In the genomic region with DNA sequence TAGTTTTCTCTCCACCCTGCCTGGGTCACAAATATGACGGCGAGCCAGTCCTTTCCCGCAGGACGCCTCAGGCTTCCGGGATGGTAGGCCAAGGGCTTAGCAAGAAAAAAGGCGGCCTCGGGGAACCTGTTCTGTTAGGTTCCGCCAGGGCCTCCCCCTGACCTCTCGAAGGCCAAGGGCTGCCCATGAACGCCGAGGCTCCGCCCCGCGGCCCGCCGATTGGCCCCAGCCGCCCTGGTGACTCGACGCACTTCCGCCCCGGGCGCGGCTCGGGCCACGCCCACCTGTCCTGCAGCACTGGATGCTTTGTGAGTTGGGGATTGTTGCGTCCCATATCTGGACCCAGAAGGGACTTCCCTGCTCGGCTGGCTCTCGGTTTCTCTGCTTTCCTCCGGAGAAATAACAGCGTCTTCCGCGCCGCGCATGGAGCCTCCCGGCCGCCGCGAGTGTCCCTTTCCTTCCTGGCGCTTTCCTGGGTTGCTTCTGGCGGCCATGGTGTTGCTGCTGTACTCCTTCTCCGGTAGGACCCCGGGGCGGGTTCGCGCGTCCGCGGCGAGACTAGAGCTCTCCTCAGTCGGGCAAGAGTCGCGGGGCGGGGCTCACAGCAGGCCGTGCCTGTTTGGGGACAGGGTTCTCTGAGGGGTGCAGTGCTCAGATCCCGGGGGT, we compare ENCODE assay signal across 8 cellular contexts. TPM values are rescaled to one million over a fixed set of nuclear protein-coding genes. Genes with fewer than 3 reads are reported as not detected.
DNase-seq lines count a peak whose midpoint lies in the region; ATAC-seq and TF ChIP-seq lines count a peak whose summit lies in the region.

A gene (plus strand): TSS at position 265 of the 666 bp plus-strand sequence. CDS start 159 bp downstream, at position 424.

- DNase-seq in GM06990 (ENCODE audit: extremely low read depth, insufficient read length) (peak; percentile 98), NCI-H1092 (lab: John Stamatoyannopoulos, UW) (peak; percentile 91), glomerular endothelial cell (ENCODE audit: extremely low read depth, low read depth, low spot score) (peak; percentile 51), omental fat pad (ENCODE audit: low spot score) (peak; percentile 81), testis (peak; percentile 97)

- 0 to 1% methylated on average over 24 to 54 of the region's 55 CpGs for WGBS in testis, 2 donors

- H3K36me3 ChIP-seq in GM06990 (ENCODE audit: control insufficient read depth, insufficient read depth, low read length) (no peaks in the 10 kb centered on the region), testis (ENCODE audit: low read depth, missing control alignments) (no peaks in the 10 kb centered on the region)

- peaks cover 29% of the 10 kb centered on the region for H3K4me1 ChIP-seq in testis

- no peaks in the 10 kb centered on the region for H3K27me3 Mint-ChIP-seq in activated naive CD4-positive, alpha-beta T cell treated with anti-CD3 and anti-CD28 coated beads, Interleukin-2, amount 50 U/mL, for 24 hours

- H3K9me3 Mint-ChIP-seq in activated naive CD4-positive, alpha-beta T cell treated with anti-CD3 and anti-CD28 coated beads, Interleukin-2, amount 50 U/mL, for 24 hours: no peaks in the 10 kb centered on the region

- H3K4me3 Mint-ChIP-seq in activated naive CD4-positive, alpha-beta T cell treated with anti-CD3 and anti-CD28 coated beads, Interleukin-2, amount 50 U/mL, for 24 hours: peak within 1 kb of the TSS; percentile 99

- intact Hi-C loops in testis (cut with DNase I; ENCODE audit: low total_unique reads): no loop called here

- H3K27ac Mint-ChIP-seq in activated naive CD4-positive, alpha-beta T cell treated with anti-CD3 and anti-CD28 coated beads, Interleukin-2, amount 50 U/mL, for 24 hours: peak within 1 kb of the TSS; percentile 96

- no peaks in the 10 kb centered on the region for H3K27me3 ChIP-seq in GM06990 (replicated peaks; ENCODE audit: control insufficient read depth, insufficient read depth, low read length)
- no peaks in the 10 kb centered on the region for H3K27me3 ChIP-seq in testis

- TF ChIP-seq CTCF in GM06990 (IDR thresholded peaks at IDR 0.05; ENCODE audit: insufficient read depth, low read length, poor library complexity, severe bottlenecking) (no peak), omental fat pad (IDR thresholded peaks at IDR 0.05) (no peak), testis (IDR thresholded peaks at IDR 0.05) (peak in 1 of 3 experiments; percentile 17)

- peak within 1 kb of the TSS; percentile 79 for H3K27ac ChIP-seq in testis

- peaks cover 1% of the 10 kb centered on the region for H3K36me3 Mint-ChIP-seq in activated naive CD4-positive, alpha-beta T cell treated with anti-CD3 and anti-CD28 coated beads, Interleukin-2, amount 50 U/mL, for 24 hours

- peak; percentile 17 for TF ChIP-seq POLR2A in testis (IDR thresholded peaks at IDR 0.05)

- H3K4me1 Mint-ChIP-seq in activated naive CD4-positive, alpha-beta T cell treated with anti-CD3 and anti-CD28 coated beads, Interleukin-2, amount 50 U/mL, for 24 hours: peaks cover 73% of the 10 kb centered on the region

- no peaks in the 10 kb centered on the region for H3K9me3 ChIP-seq in testis

- H3K4me3 ChIP-seq in GM06990 (replicated peaks; ENCODE audit: low read depth, low read length) (peak within 1 kb of the TSS; percentile 96), testis (peak within 1 kb of the TSS; percentile 74 to 92)

- peak; percentile 96 for ATAC-seq in HG02588 (IDR thresholded peaks at IDR 0.05; ENCODE audit: unreplicated experiment)
- peak; percentile 99 for ATAC-seq in SK-N-SH treated with all-trans-retinoic acid at 6 μM for 48 hours
- peak; percentile 98 for ATAC-seq in omental fat pad (ENCODE audit: low FRiP score)

TF ChIP-seq in SK-N-SH treated with all-trans-retinoic acid at 6 μM for 48 hours, 23 proteins besides CTCF, POLR2A, EP300 and RAD21:
- TF ChIP-seq, protein P1, sequence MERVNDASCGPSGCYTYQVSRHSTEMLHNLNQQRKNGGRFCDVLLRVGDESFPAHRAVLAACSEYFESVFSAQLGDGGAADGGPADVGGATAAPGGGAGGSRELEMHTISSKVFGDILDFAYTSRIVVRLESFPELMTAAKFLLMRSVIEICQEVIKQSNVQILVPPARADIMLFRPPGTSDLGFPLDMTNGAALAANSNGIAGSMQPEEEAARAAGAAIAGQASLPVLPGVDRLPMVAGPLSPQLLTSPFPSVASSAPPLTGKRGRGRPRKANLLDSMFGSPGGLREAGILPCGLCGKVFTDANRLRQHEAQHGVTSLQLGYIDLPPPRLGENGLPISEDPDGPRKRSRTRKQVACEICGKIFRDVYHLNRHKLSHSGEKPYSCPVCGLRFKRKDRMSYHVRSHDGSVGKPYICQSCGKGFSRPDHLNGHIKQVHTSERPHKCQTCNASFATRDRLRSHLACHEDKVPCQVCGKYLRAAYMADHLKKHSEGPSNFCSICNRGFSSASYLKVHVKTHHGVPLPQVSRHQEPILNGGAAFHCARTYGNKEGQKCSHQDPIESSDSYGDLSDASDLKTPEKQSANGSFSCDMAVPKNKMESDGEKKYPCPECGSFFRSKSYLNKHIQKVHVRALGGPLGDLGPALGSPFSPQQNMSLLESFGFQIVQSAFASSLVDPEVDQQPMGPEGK (CRISPR knock-in tag; IDR thresholded peaks at IDR 0.05; ENCODE audit: borderline replicate concordance): no peak
- TF ChIP-seq, protein P2, sequence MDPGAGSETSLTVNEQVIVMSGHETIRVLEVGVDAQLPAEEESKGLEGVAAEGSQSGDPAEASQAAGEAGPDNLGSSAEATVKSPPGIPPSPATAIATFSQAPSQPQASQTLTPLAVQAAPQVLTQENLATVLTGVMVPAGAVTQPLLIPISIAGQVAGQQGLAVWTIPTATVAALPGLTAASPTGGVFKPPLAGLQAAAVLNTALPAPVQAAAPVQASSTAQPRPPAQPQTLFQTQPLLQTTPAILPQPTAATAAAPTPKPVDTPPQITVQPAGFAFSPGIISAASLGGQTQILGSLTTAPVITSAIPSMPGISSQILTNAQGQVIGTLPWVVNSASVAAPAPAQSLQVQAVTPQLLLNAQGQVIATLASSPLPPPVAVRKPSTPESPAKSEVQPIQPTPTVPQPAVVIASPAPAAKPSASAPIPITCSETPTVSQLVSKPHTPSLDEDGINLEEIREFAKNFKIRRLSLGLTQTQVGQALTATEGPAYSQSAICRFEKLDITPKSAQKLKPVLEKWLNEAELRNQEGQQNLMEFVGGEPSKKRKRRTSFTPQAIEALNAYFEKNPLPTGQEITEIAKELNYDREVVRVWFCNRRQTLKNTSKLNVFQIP (CRISPR knock-in tag; IDR thresholded peaks at IDR 0.05; ENCODE audit: borderline replicate concordance, low read depth): peak; percentile 6; the same call in 1 of the 2 replicates
- TF ChIP-seq CSDC2 (CRISPR knock-in tag; IDR thresholded peaks at IDR 0.05) (no peak), ZNF565 (CRISPR knock-in tag; conservative IDR thresholded peaks at IDR 0.05; ENCODE audit: low read depth) (no peak), ZNF70 (CRISPR knock-in tag; IDR thresholded peaks at IDR 0.05) (no peak), OSR1 (CRISPR knock-in tag; IDR thresholded peaks at IDR 0.05) (no peak)

RNA-seq across cellular contexts. Expression of the gene that starts here (rescaled TPM):
- total RNA-seq in glomerular endothelial cell: 191 and 196 TPM in 2 replicates
- 100 to 1,000 TPM; 153 to 197 (median 174) TPM for total RNA-seq in omental fat pad
- 100 to 1,000 TPM; 107 to 130 TPM for total RNA-seq in testis
- polyA plus RNA-seq in testis (ENCODE audit: insufficient read depth, low read depth, low replicate concordance): 80.7 TPM

Comparison
In these comparisons a context has a peak if more than half of its experiments do, and no peak if none do; other contexts are left out.
1. Peak in every context shown above with its lines: DNase-seq, ATAC-seq, H3K4me3 ChIP-seq and H3K27ac ChIP-seq.